Comparison of ENCODE assay signal across 8 cellular contexts in genomic region chr18:55585586-55586521, GRCh38. TPM values are rescaled to one million over a fixed set of nuclear protein-coding genes. Genes with fewer than 3 reads are reported as not detected.
A peak's percentile ranks its signal among the peaks of the same experiment; 100 is the strongest.
DNase-seq lines count a peak whose midpoint lies in the region; ATAC-seq and TF ChIP-seq lines count a peak whose summit lies in the region.

No MANE protein-coding gene starts in this region.

- no peak for TF ChIP-seq RAD21 in SK-N-SH (IDR thresholded peaks at IDR 0.05; ENCODE audit: low read length)

- no peaks in the 10 kb centered on the region for H4K20me1 ChIP-seq in SK-N-SH (ENCODE audit: insufficient read depth)

- H3K9me3 ChIP-seq in SK-N-SH (no peaks in the 10 kb centered on the region), iPS-20b (ENCODE audit: insufficient read depth, low read depth, low read length) (no peaks in the 10 kb centered on the region), stomach smooth muscle (ENCODE audit: control insufficient read depth in 2 of 2, low read length in 2 of 2) (no peaks in the 10 kb centered on the region)

- H3K9ac ChIP-seq in SK-N-SH (peak overlapping the region; percentile 73), iPS-20b (ENCODE audit: low read depth, low read length) (peak overlapping the region; percentile 84), stomach smooth muscle (ENCODE audit: low read length in 2 of 2) (peak overlapping the region; percentile 29 to 71)

- POLR2A ChIA-PET in SK-N-SH (lab: Yijun Ruan, JAX): interaction anchor here (0.6 to 1.0 kb wide), 2 partner anchors 64 to 264 kb away, joined by 3 to 5 read pairs; no protein-coding TSS in a partner anchor

- H3K27ac ChIP-seq in SK-N-SH (ENCODE audit: low read depth in 2 of 2, low read length in 1 of 2): peak overlapping the region; percentile 75 to 98
- H3K27ac ChIP-seq in iPS-20b (ENCODE audit: low read length): peak overlapping the region; percentile 51
- peak overlapping the region; percentile 38 for H3K27ac ChIP-seq in stomach smooth muscle (ENCODE audit: low read length)

- peaks cover 35% of the 10 kb centered on the region for H3K4me1 Mint-ChIP-seq in activated T-helper 1 cell treated with anti-CD3 and anti-CD28 coated beads, Interleukin-12 subunit alpha, Interleukin-12 subunit beta, Interleukin-2, Interleukin-4 antibody, amounts not matched to agents 30 ng/mL and 10 ng/mL and 1 ng/mL, durations not matched to agents 14 hours and 24 hours and 36 hours (ENCODE audit: low read depth)

- peaks cover 81% of the 10 kb centered on the region for H3K79me2 ChIP-seq in SK-N-SH (ENCODE audit: insufficient read depth)

- no peak overlapping the region for H3K27ac Mint-ChIP-seq in activated T-helper 1 cell treated with anti-CD3 and anti-CD28 coated beads, Interleukin-12 subunit alpha, Interleukin-12 subunit beta, Interleukin-2, Interleukin-4 antibody, amounts not matched to agents 30 ng/mL and 10 ng/mL and 1 ng/mL, durations not matched to agents 14 hours and 24 hours and 36 hours

- no peaks in the 10 kb centered on the region for H3K9me2 ChIP-seq in SK-N-SH

- intact Hi-C loops in activated T-helper 1 cell treated with anti-CD3 and anti-CD28 coated beads, Interleukin-12 subunit alpha, Interleukin-12 subunit beta, Interleukin-2, Interleukin-4 antibody, amounts not matched to agents 30 ng/mL and 10 ng/mL and 1 ng/mL, durations not matched to agents 14 hours and 24 hours and 36 hours (cut with micrococcal nuclease): loop anchor here (5.0 to 10.0 kb wide), 7 partner anchors 171 to 1999 kb away; partner anchors contain the start of genes FECH, ONECUT2 and TXNL1

- H3K36me3 Mint-ChIP-seq in activated T-helper 1 cell treated with anti-CD3 and anti-CD28 coated beads, Interleukin-12 subunit alpha, Interleukin-12 subunit beta, Interleukin-2, Interleukin-4 antibody, amounts not matched to agents 30 ng/mL and 10 ng/mL and 1 ng/mL, durations not matched to agents 14 hours and 24 hours and 36 hours (ENCODE audit: low read depth): no peaks in the 10 kb centered on the region

- H2AFZ ChIP-seq in SK-N-SH (ENCODE audit: low read depth): peak overlapping the region; percentile 63; the same call in 1 of the 2 replicates

- no peak for TF ChIP-seq CTCF in SK-N-SH (IDR thresholded peaks at IDR 0.05)

- no peak for ATAC-seq in SK-N-SH treated with all-trans-retinoic acid at 6 μM for 48 hours

- no peaks in the 10 kb centered on the region for H3K9me3 Mint-ChIP-seq in activated T-helper 1 cell treated with anti-CD3 and anti-CD28 coated beads, Interleukin-12 subunit alpha, Interleukin-12 subunit beta, Interleukin-2, Interleukin-4 antibody, amounts not matched to agents 30 ng/mL and 10 ng/mL and 1 ng/mL, durations not matched to agents 14 hours and 24 hours and 36 hours

- TF ChIP-seq EP300 in SK-N-SH (IDR thresholded peaks at IDR 0.05; ENCODE audit: borderline replicate concordance in 1 of 2, low read depth in 1 of 2, low read length in 1 of 2): no peak

- H3K4me2 ChIP-seq in SK-N-SH: peak overlapping the region; percentile 80

- peaks cover 39% of the 10 kb centered on the region for H3K27me3 Mint-ChIP-seq in activated T-helper 1 cell treated with anti-CD3 and anti-CD28 coated beads, Interleukin-12 subunit alpha, Interleukin-12 subunit beta, Interleukin-2, Interleukin-4 antibody, amounts not matched to agents 30 ng/mL and 10 ng/mL and 1 ng/mL, durations not matched to agents 14 hours and 24 hours and 36 hours (ENCODE audit: insufficient read depth)

- H3K4me3 ChIP-seq in SK-N-SH (ENCODE audit: low read depth in 2 of 2, low read length in 1 of 2) (peak overlapping the region; percentile 59 to 67), iPS-20b (ENCODE audit: low read length) (peak overlapping the region; percentile 82), stomach smooth muscle (ENCODE audit: low read length in 2 of 2) (peak overlapping the region; percentile 72 to 82)

- CTCF ChIA-PET in SK-N-SH (lab: Yijun Ruan, JAX): interaction anchor here (0.7 to 1.6 kb wide), 7 partner anchors 57 to 351 kb away, joined by 3 to 7 read pairs (median 3); no protein-coding TSS in a partner anchor

- peaks cover 17% of the 10 kb centered on the region for H3F3A ChIP-seq in SK-N-SH (replicated peaks; ENCODE audit: insufficient read depth)

- DNase-seq in SK-N-SH (no peak), ecto neural progenitor cell (ENCODE audit: low spot score) (no peak)
- no peak for DNase-seq in activated T-helper 1 cell treated with anti-CD3 and anti-CD28 coated beads, Interleukin-12 subunit alpha, Interleukin-12 subunit beta, Interleukin-2, Interleukin-4 antibody, amounts not matched to agents 30 ng/mL and 10 ng/mL and 1 ng/mL, durations not matched to agents 14 hours and 24 hours and 36 hours (ENCODE audit: low spot score)
- DNase-seq in stimulated activated CD4-positive, alpha-beta T cell treated with anti-CD3 and anti-CD28 coated beads, Interleukin-1b, Interleukin-23, amount 100 ng/mL, for 48 hours: no peak
- DNase-seq in stimulated activated naive CD4-positive, alpha-beta T cell treated with Interleukin-2 at 50 U/mL for 16 hours (lab: John Stamatoyannopoulos, UW): no peak

- H3K27me3 ChIP-seq in SK-N-SH (ENCODE audit: insufficient read depth): no peaks in the 10 kb centered on the region
- H3K27me3 ChIP-seq in iPS-20b (ENCODE audit: insufficient read depth, low read length): no peaks in the 10 kb centered on the region
- H3K27me3 ChIP-seq in stomach smooth muscle (ENCODE audit: control insufficient read depth in 1 of 2, insufficient read depth in 2 of 2, low read length in 2 of 2): no peaks in the 10 kb centered on the region

- peak overlapping the region; percentile 70 for H3K4me3 Mint-ChIP-seq in activated T-helper 1 cell treated with anti-CD3 and anti-CD28 coated beads, Interleukin-12 subunit alpha, Interleukin-12 subunit beta, Interleukin-2, Interleukin-4 antibody, amounts not matched to agents 30 ng/mL and 10 ng/mL and 1 ng/mL, durations not matched to agents 14 hours and 24 hours and 36 hours

- WGBS in SK-N-SH (ENCODE audit: low lambda C conversion rate): 14% methylated on average over 14 of the region's 14 CpGs

- H3K36me3 ChIP-seq in SK-N-SH (replicated peaks in 1 of 2; ENCODE audit: control insufficient read depth in 1 of 2, insufficient read depth in 2 of 2, low read length in 1 of 2) (peaks cover 21 to 22% of the 10 kb centered on the region in 2 experiments), iPS-20b (ENCODE audit: insufficient read depth, low read depth, low read length) (peaks cover 44% of the 10 kb centered on the region), stomach smooth muscle (ENCODE audit: control insufficient read depth in 2 of 2, insufficient read depth in 2 of 2, low read length in 2 of 2) (no peaks in the 10 kb centered on the region)

- peaks cover 0 to 33% of the 10 kb centered on the region in 2 experiments; a peak in 2 of 4 replicates for H3K4me1 ChIP-seq in SK-N-SH (ENCODE audit: control insufficient read depth in 1 of 2, insufficient read depth in 2 of 2, low read depth in 1 of 2, low read length in 1 of 2)
- H3K4me1 ChIP-seq in iPS-20b (ENCODE audit: insufficient read depth, low read length): peaks cover 51% of the 10 kb centered on the region
- peaks cover 4% of the 10 kb centered on the region for H3K4me1 ChIP-seq in stomach smooth muscle (ENCODE audit: control insufficient read depth, insufficient read depth, low read length)

TF ChIP-seq in SK-N-SH, 30 proteins besides CTCF, POLR2A, EP300 and RAD21:
- TF ChIP-seq RCOR1 (IDR thresholded peaks at IDR 0.05; ENCODE audit: low read length) (no peak), MXI1 (IDR thresholded peaks at IDR 0.05; ENCODE audit: low read depth, low read length) (0 out of 2 replicates have a peak, but pooled peaks have one; percentile 25)

TF ChIP-seq in SK-N-SH treated with all-trans-retinoic acid at 6 μM for 48 hours, 23 proteins besides CTCF, POLR2A, EP300 and RAD21:
- no peak for TF ChIP-seq CSDC2 (CRISPR knock-in tag; IDR thresholded peaks at IDR 0.05)
- no peak for TF ChIP-seq ARNTL (CRISPR knock-in tag; IDR thresholded peaks at IDR 0.05; ENCODE audit: borderline replicate concordance, low read depth)
- TF ChIP-seq CSRNP3 (CRISPR knock-in tag; IDR thresholded peaks at IDR 0.05): no peak
- no peak for TF ChIP-seq ZFP3 (CRISPR knock-in tag; IDR thresholded peaks at IDR 0.05)
- no peak for TF ChIP-seq RARB (CRISPR knock-in tag; IDR thresholded peaks at IDR 0.05)
- TF ChIP-seq TOX (CRISPR knock-in tag; IDR thresholded peaks at IDR 0.05; ENCODE audit: borderline replicate concordance): no peak
- no peak for TF ChIP-seq ZNF8 (CRISPR knock-in tag; IDR thresholded peaks at IDR 0.05)

RNA-seq across cellular contexts. Expression of gene TCF4, which starts 2.1 kb away (rescaled TPM):
- 39.1 and 45.8 TPM in 2 replicates for polyA plus RNA-seq in SK-N-SH (2012; rRNA removed)
- 30.3 and 43.7 TPM in 2 replicates for polyA plus RNA-seq in SK-N-SH (2012; cell fraction: cytosol; rRNA removed)
- polyA plus RNA-seq in SK-N-SH (2012; cell fraction: nucleus; rRNA removed): 43.4 and 51.6 TPM in 2 replicates
- total RNA-seq in activated T-helper 1 cell treated with anti-CD3 and anti-CD28 coated beads, Interleukin-12 subunit alpha, Interleukin-12 subunit beta, Interleukin-2, Interleukin-4 antibody, amounts not matched to agents 30 ng/mL and 10 ng/mL and 1 ng/mL, durations not matched to agents 14 hours and 24 hours and 36 hours: 1.4 and 1.8 TPM in 2 replicates
